6 cellular contexts compared by ENCODE assay signal in the genomic region with DNA sequence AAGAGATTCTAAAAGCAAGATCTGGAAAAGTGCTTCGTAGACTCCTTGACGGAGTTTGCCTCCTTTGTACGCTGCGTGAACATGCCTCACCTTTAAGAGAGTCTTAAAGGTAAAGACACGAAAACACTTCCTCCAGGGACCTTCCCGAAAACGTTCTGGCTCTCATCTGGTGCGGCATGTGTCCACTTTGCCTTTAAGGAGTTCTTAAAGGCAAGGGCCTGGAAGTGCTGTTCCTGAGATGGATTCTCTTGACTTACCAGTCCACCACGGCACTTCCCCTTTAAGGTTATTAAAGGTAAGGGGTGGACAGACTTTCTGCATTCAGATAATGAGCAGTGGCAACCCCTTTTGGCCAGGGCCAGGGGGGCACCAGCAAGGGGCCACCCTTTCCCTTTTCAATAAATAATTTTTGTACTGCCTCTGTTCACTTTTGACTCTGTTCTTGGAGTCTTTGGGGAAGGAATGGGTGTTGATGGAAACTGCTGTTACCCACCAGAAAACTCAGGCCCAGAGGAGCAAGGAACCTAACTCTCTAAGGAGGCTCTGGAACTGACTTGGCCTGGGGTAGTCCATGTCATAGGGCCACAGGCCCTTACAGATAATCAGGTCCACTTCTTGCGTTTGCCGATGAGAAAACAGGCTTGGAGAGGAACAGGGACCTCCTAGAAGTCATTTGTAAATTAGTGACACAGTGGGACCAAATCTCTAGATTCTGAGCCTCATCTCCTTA. TPM values are rescaled to one million over a fixed set of nuclear protein-coding genes. Genes with fewer than 3 reads are reported as not detected.
DNase-seq lines count a peak whose midpoint lies in the region; ATAC-seq, FAIRE-seq and TF ChIP-seq lines count a peak whose summit lies in the region.

No MANE protein-coding gene starts in this region.

- peak overlapping the region; percentile 62 for H3K4me2 ChIP-seq in keratinocyte (ENCODE audit: control insufficient read depth, extremely low read depth, insufficient read depth, low read depth, low read length)

- intact Hi-C loops in uterus (cut with DNase I; ENCODE audit: low total_unique reads) = no loop called here

- TF ChIP-seq POLR2A in uterus (IDR thresholded peaks at IDR 0.05) = no peak

- no peaks in the 10 kb centered on the region for H3K36me3 ChIP-seq in keratinocyte (ENCODE audit: control insufficient read depth in 2 of 2, extremely low read depth in 1 of 2, insufficient read depth in 2 of 2, low read length in 2 of 2)
- H3K36me3 ChIP-seq in uterus = no peaks in the 10 kb centered on the region

- H3K9me3 ChIP-seq in keratinocyte (ENCODE audit: control insufficient read depth, low read depth, low read length) (no peaks in the 10 kb centered on the region), uterus (no peaks in the 10 kb centered on the region)

- dilution Hi-C loops in keratinocyte (cut with MboI; ENCODE audit: extremely low pct_ligation_motif_present, low sequenced_read_pairs) = no loop called here

- no peaks in the 10 kb centered on the region for H3K27me3 ChIP-seq in keratinocyte (ENCODE audit: control insufficient read depth, extremely low read depth, insufficient read depth, low read length)
- H3K27me3 ChIP-seq in uterus = no peaks in the 10 kb centered on the region

- peak overlapping the region; percentile 65 for H3K9ac ChIP-seq in keratinocyte (ENCODE audit: control insufficient read depth, extremely low read depth, insufficient read depth, low read length)

- no peaks in the 10 kb centered on the region for H3K9me1 ChIP-seq in keratinocyte (ENCODE audit: control insufficient read depth, extremely low read depth, insufficient read depth, low read length)

- H2AFZ ChIP-seq in keratinocyte (ENCODE audit: control insufficient read depth, low read length) = peak overlapping the region; percentile 64

- DNase-seq in CD1c-positive myeloid dendritic cell (ENCODE audit: extremely low spot score) (peak; percentile 60), NCI-H187 (lab: John Stamatoyannopoulos, UW) (peak; percentile 66 to 85), keratinocyte (ENCODE audit: low read depth, low spot score) (no peak), uterus (peak; percentile 52 to 80)
- peak; percentile 35 for DNase-seq in activated effector memory CD4-positive, alpha-beta T cell treated with Interleukin-2 at 50 U/mL for 16 hours

- peak overlapping the region; percentile 26 to 64 (median 64) for H3K4me3 ChIP-seq in keratinocyte (ENCODE audit: control insufficient read depth in 2 of 3, extremely low read depth in 1 of 3, insufficient read depth in 2 of 3, low read depth in 1 of 3, low read length in 3 of 3)
- H3K4me3 ChIP-seq in uterus = peak overlapping the region; percentile 34 to 56

- ATAC-seq in GM21723 (IDR thresholded peaks at IDR 0.05; ENCODE audit: unreplicated experiment) = peak; percentile 46

- TF ChIP-seq CTCF in keratinocyte (optimal IDR thresholded peaks at IDR 0.05 in 1 of 3, IDR thresholded peaks at IDR 0.05 in 1 of 3, conservative IDR thresholded peaks at IDR 0.05 in 1 of 3; ENCODE audit: extremely low read depth in 1 of 3, insufficient read depth in 2 of 3, low read length in 3 of 3) (no peak), uterus (IDR thresholded peaks at IDR 0.05) (no peak)

- no peaks in the 10 kb centered on the region for H3K79me2 ChIP-seq in keratinocyte (ENCODE audit: control insufficient read depth, insufficient read depth, low read length)

- FAIRE-seq in keratinocyte (lab: Jason Lieb, UNC) = peak; percentile 53

- H3K4me1 ChIP-seq in keratinocyte (ENCODE audit: control insufficient read depth, extremely low read depth, insufficient read depth, low read length) (peaks cover 23% of the 10 kb centered on the region), uterus (no peaks in the 10 kb centered on the region)

- H3K27ac ChIP-seq in keratinocyte (ENCODE audit: control insufficient read depth, insufficient read depth, low read length) (peak overlapping the region; percentile 39), uterus (peak overlapping the region; percentile 44 to 82)

- H4K20me1 ChIP-seq in keratinocyte (ENCODE audit: control insufficient read depth, extremely low read depth, insufficient read depth, low read length) = no peaks in the 10 kb centered on the region

RNA-seq across cellular contexts. Expression of a gene that starts 4.4 kb away (rescaled TPM):
- 0.04 to 0.06 TPM (median 0.05 TPM) in 3 replicates for polyA plus RNA-seq in keratinocyte
- polyA plus RNA-seq in keratinocyte (2011; ENCODE audit: low read depth) = not detected
- 0.06 TPM in 1 of 2 replicates, not detected in the other for polyA plus RNA-seq in keratinocyte (2011; cell fraction: cytosol; rRNA removed)
- 0.20 and 0.25 TPM in 2 replicates for polyA plus RNA-seq in keratinocyte (2011; cell fraction: nucleus; rRNA removed)
- polyA plus RNA-seq in keratinocyte (2012; ENCODE audit: low replicate concordance) = 0.87 TPM in 1 of 2 replicates, not detected in the other
- polyA minus RNA-seq in keratinocyte = not detected in 3 replicates
- polyA minus RNA-seq in keratinocyte (2011; cell fraction: cytosol; rRNA and poly(A)+ RNA removed) = not detected
- polyA minus RNA-seq in keratinocyte (2011; cell fraction: nucleus; rRNA and poly(A)+ RNA removed) = 0.32 TPM in 1 of 2 replicates, not detected in the other
- 1 to 10 TPM in 1 of 4 donors, under 1 TPM in 1, not detected in 2; 0.83 to 1.6 TPM for total RNA-seq in uterus

RNA-seq across cellular contexts. Expression of a gene that starts 15.9 kb away (rescaled TPM):
- polyA plus RNA-seq in keratinocyte = 36.7 to 79.4 TPM (median 62.5 TPM) in 3 replicates
- polyA plus RNA-seq in keratinocyte (2011; ENCODE audit: low read depth) = 43.9 TPM
- 44.1 and 73.2 TPM in 2 replicates for polyA plus RNA-seq in keratinocyte (2011; cell fraction: cytosol; rRNA removed)
- polyA plus RNA-seq in keratinocyte (2011; cell fraction: nucleus; rRNA removed) = 131 and 159 TPM in 2 replicates
- 95.0 and 106 TPM in 2 replicates for polyA plus RNA-seq in keratinocyte (2012; ENCODE audit: low replicate concordance)
- 110 to 463 TPM (median 142 TPM) in 3 replicates for polyA minus RNA-seq in keratinocyte
- 143 TPM for polyA minus RNA-seq in keratinocyte (2011; cell fraction: cytosol; rRNA and poly(A)+ RNA removed)
- polyA minus RNA-seq in keratinocyte (2011; cell fraction: nucleus; rRNA and poly(A)+ RNA removed) = 194 and 209 TPM in 2 replicates
- total RNA-seq in uterus = 100 to 1,000 TPM in 1 of 4 donors, 10 to 100 TPM in 3; 27.4 to 140 (median 37.5) TPM

RNA-seq across cellular contexts. Expression of a gene that starts 31.5 kb away (rescaled TPM):
- polyA plus RNA-seq in keratinocyte = 36.9 to 73.8 TPM (median 50.8 TPM) in 3 replicates
- polyA plus RNA-seq in keratinocyte (2011; ENCODE audit: low read depth) = 41.7 TPM
- polyA plus RNA-seq in keratinocyte (2011; cell fraction: cytosol; rRNA removed) = 43.9 and 47.7 TPM in 2 replicates
- 58.7 and 68.4 TPM in 2 replicates for polyA plus RNA-seq in keratinocyte (2011; cell fraction: nucleus; rRNA removed)
- polyA plus RNA-seq in keratinocyte (2012; ENCODE audit: low replicate concordance) = 28.6 and 43.5 TPM in 2 replicates
- 31.6 to 63.5 TPM (median 46.4 TPM) in 3 replicates for polyA minus RNA-seq in keratinocyte
- polyA minus RNA-seq in keratinocyte (2011; cell fraction: cytosol; rRNA and poly(A)+ RNA removed) = 35.3 TPM
- 26.8 and 36.9 TPM in 2 replicates for polyA minus RNA-seq in keratinocyte (2011; cell fraction: nucleus; rRNA and poly(A)+ RNA removed)
- 1,000 to 10,000 TPM in 2 of 4 donors, 100 to 1,000 TPM in 1, 10 to 100 TPM in 1; 49.7 to 2,239 (median 990) TPM for total RNA-seq in uterus

RNA-seq across cellular contexts. Expression of a gene that starts 41.8 kb away (rescaled TPM):
- 241 to 271 TPM (median 266 TPM) in 3 replicates for polyA plus RNA-seq in keratinocyte
- polyA plus RNA-seq in keratinocyte (2011; ENCODE audit: low read depth) = 72.9 TPM
- 202 and 233 TPM in 2 replicates for polyA plus RNA-seq in keratinocyte (2011; cell fraction: cytosol; rRNA removed)
- polyA plus RNA-seq in keratinocyte (2011; cell fraction: nucleus; rRNA removed) = 242 and 322 TPM in 2 replicates
- 114 and 250 TPM in 2 replicates for polyA plus RNA-seq in keratinocyte (2012; ENCODE audit: low replicate concordance)
- 276 to 326 TPM (median 308 TPM) in 3 replicates for polyA minus RNA-seq in keratinocyte
- 151 TPM for polyA minus RNA-seq in keratinocyte (2011; cell fraction: cytosol; rRNA and poly(A)+ RNA removed)
- 80.1 and 161 TPM in 2 replicates for polyA minus RNA-seq in keratinocyte (2011; cell fraction: nucleus; rRNA and poly(A)+ RNA removed)
- 100 to 1,000 TPM in 1 of 4 donors, 10 to 100 TPM in 3; 57.9 to 126 (median 75.6) TPM for total RNA-seq in uterus

RNA-seq across cellular contexts. Expression of a gene that starts 51.0 kb away (rescaled TPM):
- 185 to 355 TPM (median 246 TPM) in 3 replicates for polyA plus RNA-seq in keratinocyte
- 38.1 TPM for polyA plus RNA-seq in keratinocyte (2011; ENCODE audit: low read depth)
- polyA plus RNA-seq in keratinocyte (2011; cell fraction: cytosol; rRNA removed) = 52.3 and 79.2 TPM in 2 replicates
- 794 and 868 TPM in 2 replicates for polyA plus RNA-seq in keratinocyte (2011; cell fraction: nucleus; rRNA removed)
- 99.7 and 290 TPM in 2 replicates for polyA plus RNA-seq in keratinocyte (2012; ENCODE audit: low replicate concordance)
- 235 to 587 TPM (median 267 TPM) in 3 replicates for polyA minus RNA-seq in keratinocyte
- 209 TPM for polyA minus RNA-seq in keratinocyte (2011; cell fraction: cytosol; rRNA and poly(A)+ RNA removed)
- polyA minus RNA-seq in keratinocyte (2011; cell fraction: nucleus; rRNA and poly(A)+ RNA removed) = 532 and 668 TPM in 2 replicates
- 100 to 1,000 TPM in 3 of 4 donors, 10 to 100 TPM in 1; 66.6 to 233 (median 172) TPM for total RNA-seq in uterus
